In genomic region chr19:1956143-1956537, GRCh38 we compare ENCODE assay signal across 2 cellular contexts.
A peak's percentile ranks its signal among the peaks of the same experiment; 100 is the strongest.
TF ChIP-seq lines count a peak whose summit lies in the region.

No MANE protein-coding gene starts in this region.

TF ChIP-seq in WTC11, 78 proteins besides CTCF, POLR2A, EP300 and RAD21:
- no peak for TF ChIP-seq ZNF121 (CRISPR knock-in tag; IDR thresholded peaks at IDR 0.05)
- TF ChIP-seq NR1H2 (CRISPR knock-in tag; IDR thresholded peaks at IDR 0.05): no peak
- no peak for TF ChIP-seq ZNF425 (CRISPR knock-in tag; conservative IDR thresholded peaks at IDR 0.05)
- TF ChIP-seq KAT7 (CRISPR knock-in tag; IDR thresholded peaks at IDR 0.05; ENCODE audit: borderline replicate concordance): no peak
TF ChIP-seq in WTC11: peak in this region for 0.

TF ChIP-seq in H1, 55 proteins besides CTCF, POLR2A, EP300 and RAD21:
- 0 out of 2 replicates have a peak, but pooled peaks have one; percentile 14 for TF ChIP-seq MAX (IDR thresholded peaks at IDR 0.05)
- no peak for TF ChIP-seq TCF12 (IDR thresholded peaks at IDR 0.05; ENCODE audit: low read depth, low read length)
